ENCODE assay signal across 8 cellular contexts in genomic region chr3:100260685-100261480, GRCh38. TPM values are rescaled to one million over a fixed set of nuclear protein-coding genes. Genes with fewer than 3 reads are reported as not detected.
DNase-seq lines count a peak whose midpoint lies in the region; ATAC-seq, FAIRE-seq and TF ChIP-seq lines count a peak whose summit lies in the region.

Gene TBC1D23, plus strand, starts transcription at chr3:100260992. Its CDS starts 27 bp downstream, at chr3:100261019.

- peak within 1 kb of the TSS; percentile 95 for H3K4me3 Mint-ChIP-seq in activated T-helper 2 cell treated with anti-CD3 and anti-CD28 coated beads, Interferon-gamma antibody, Interleukin-2, Interleukin-4, amounts not matched to agents 10 μg/mL and 5 μg/mL and 100 μg/mL, durations not matched to agents 14 hours and 24 hours and 36 hours (ENCODE audit: low read depth)
- H3K4me3 Mint-ChIP-seq in naive thymus-derived CD4-positive, alpha-beta T cell, result peak within 1 kb of the TSS; percentile 90 to 100 (median 94)
- peak within 1 kb of the TSS; percentile 93 to 97 for H3K4me3 Mint-ChIP-seq in stimulated activated naive B cell treated with anti-CD40 and anti-IgM and Interleukin-4, amounts not matched to agents 10 μg/mL and 1 μg/mL and 100 μg/mL, for 72 hours

- H3K36me3 Mint-ChIP-seq in activated T-helper 2 cell treated with anti-CD3 and anti-CD28 coated beads, Interferon-gamma antibody, Interleukin-2, Interleukin-4, amounts not matched to agents 10 μg/mL and 5 μg/mL and 100 μg/mL, durations not matched to agents 14 hours and 24 hours and 36 hours (ENCODE audit: low read depth), result no peaks in the 10 kb centered on the region
- peaks cover 0 to 6% (median 0%) of the 10 kb centered on the region in 5 donors for H3K36me3 Mint-ChIP-seq in naive thymus-derived CD4-positive, alpha-beta T cell
- H3K36me3 Mint-ChIP-seq in stimulated activated naive B cell treated with anti-CD40 and anti-IgM and Interleukin-4, amounts not matched to agents 10 μg/mL and 1 μg/mL and 100 μg/mL, for 72 hours, result peaks cover 0 to 3% of the 10 kb centered on the region in 2 donors

- no peaks in the 10 kb centered on the region for H3K27me3 Mint-ChIP-seq in activated T-helper 2 cell treated with anti-CD3 and anti-CD28 coated beads, Interferon-gamma antibody, Interleukin-2, Interleukin-4, amounts not matched to agents 10 μg/mL and 5 μg/mL and 100 μg/mL, durations not matched to agents 14 hours and 24 hours and 36 hours (ENCODE audit: low read depth)
- H3K27me3 Mint-ChIP-seq in naive thymus-derived CD4-positive, alpha-beta T cell, result no peaks in the 10 kb centered on the region
- H3K27me3 Mint-ChIP-seq in stimulated activated naive B cell treated with anti-CD40 and anti-IgM and Interleukin-4, amounts not matched to agents 10 μg/mL and 1 μg/mL and 100 μg/mL, for 72 hours, result no peaks in the 10 kb centered on the region

- H3K9me3 ChIP-seq in RWPE2 (ENCODE audit: severe bottlenecking), result no peaks in the 10 kb centered on the region
- no peaks in the 10 kb centered on the region for H3K9me3 ChIP-seq in fibroblast of lung (ENCODE audit: control insufficient read depth, insufficient read depth, low read depth, low read length)
- no peaks in the 10 kb centered on the region for H3K9me3 ChIP-seq in naive thymus-derived CD4-positive, alpha-beta T cell (ENCODE audit: control insufficient read depth in 2 of 3, low read length in 3 of 3)

- POLR2A ChIA-PET in naive thymus-derived CD4-positive, alpha-beta T cell (lab: Charles Lee), result interaction anchor here (0.7 to 2.0 kb wide), 13 partner anchors 13 to 1464 kb away, joined by 3 to 14 read pairs (median 3); partner anchors contain the start of genes CEP97, CMSS1, DCBLD2 and LNP1

- no peaks in the 10 kb centered on the region for H3K9me3 Mint-ChIP-seq in activated T-helper 2 cell treated with anti-CD3 and anti-CD28 coated beads, Interferon-gamma antibody, Interleukin-2, Interleukin-4, amounts not matched to agents 10 μg/mL and 5 μg/mL and 100 μg/mL, durations not matched to agents 14 hours and 24 hours and 36 hours
- H3K9me3 Mint-ChIP-seq in naive thymus-derived CD4-positive, alpha-beta T cell, result no peaks in the 10 kb centered on the region
- H3K9me3 Mint-ChIP-seq in stimulated activated naive B cell treated with anti-CD40 and anti-IgM and Interleukin-4, amounts not matched to agents 10 μg/mL and 1 μg/mL and 100 μg/mL, for 72 hours, result no peaks in the 10 kb centered on the region

- DNase-seq in EL (peak; percentile 100), H54 (ENCODE audit: insufficient read length, low spot score) (peak; percentile 87), LoVo (ENCODE audit: low spot score) (peak; percentile 97), RWPE2 (ENCODE audit: low spot score) (peak; percentile 97), fibroblast of lung (ENCODE audit: low read depth in 2 of 2) (peak; percentile 100)
- DNase-seq in activated T-helper 2 cell treated with anti-CD3 and anti-CD28 coated beads, Interferon-gamma antibody, Interleukin-2, Interleukin-4, amounts not matched to agents 10 μg/mL and 5 μg/mL and 100 μg/mL, durations not matched to agents 14 hours and 24 hours and 36 hours (ENCODE audit: low spot score), result peak; percentile 98
- peak; percentile 89 to 98 (median 96) for DNase-seq in naive thymus-derived CD4-positive, alpha-beta T cell
- DNase-seq in stimulated activated naive B cell treated with anti-CD40 and anti-IgM and Interleukin-4, amounts not matched to agents 10 μg/mL and 1 μg/mL and 100 μg/mL, for 72 hours, result peak; percentile 99

- peak; percentile 94 for ATAC-seq in RWPE2 (ENCODE audit: low read depth)
- ATAC-seq in naive thymus-derived CD4-positive, alpha-beta T cell, result peak; percentile 99
- peak; percentile 99 to 100 for ATAC-seq in stimulated activated naive B cell treated with anti-CD40 and anti-IgM and Interleukin-4, amounts not matched to agents 10 μg/mL and 1 μg/mL and 100 μg/mL, for 72 hours (replicated peaks)

- H3K36me3 ChIP-seq in RWPE2 (ENCODE audit: low read depth) (no peaks in the 10 kb centered on the region), fibroblast of lung (ENCODE audit: control insufficient read depth, insufficient read depth, low read length) (no peaks in the 10 kb centered on the region)
- no peaks in the 10 kb centered on the region for H3K36me3 ChIP-seq in naive thymus-derived CD4-positive, alpha-beta T cell (ENCODE audit: control insufficient read depth in 2 of 3, insufficient read depth in 3 of 3, low read length in 3 of 3)

- peak within 1 kb of the TSS; percentile 88 for H3K4me2 ChIP-seq in fibroblast of lung (ENCODE audit: extremely low read depth, insufficient read depth, low read length)

- FAIRE-seq in H54 (lab: Jason Lieb, UNC), result peak; percentile 100

- intact Hi-C loops in activated T-helper 2 cell treated with anti-CD3 and anti-CD28 coated beads, Interferon-gamma antibody, Interleukin-2, Interleukin-4, amounts not matched to agents 10 μg/mL and 5 μg/mL and 100 μg/mL, durations not matched to agents 14 hours and 24 hours and 36 hours (cut with micrococcal nuclease), result loop anchor here (1.0 to 10.0 kb wide), 6 partner anchors 51 to 1424 kb away; partner anchors contain the start of genes CMSS1, LNP1, NIT2 and RPL24
- intact Hi-C loops in naive thymus-derived CD4-positive, alpha-beta T cell (cut with micrococcal nuclease), result loop anchor here (1.0 to 10.0 kb wide), 16 partner anchors 51 to 1738 kb away; partner anchors contain the start of genes CMSS1 (in 2 of the 2), CPOX (in 2 of the 2), DCBLD2 (in 2 of the 2) and LNP1 (in 2 of the 2)

- CTCF ChIA-PET in naive thymus-derived CD4-positive, alpha-beta T cell (lab: Charles Lee), result interaction anchor here (0.6 to 0.7 kb wide), 2 partner anchors 189 to 334 kb away, joined by 3 to 4 read pairs; no protein-coding TSS in a partner anchor

- H3K27me3 ChIP-seq in RWPE2 (ENCODE audit: insufficient read depth, poor library complexity, severe bottlenecking), result no peaks in the 10 kb centered on the region
- no peaks in the 10 kb centered on the region for H3K27me3 ChIP-seq in fibroblast of lung (ENCODE audit: control insufficient read depth, insufficient read depth, low read length)
- H3K27me3 ChIP-seq in naive thymus-derived CD4-positive, alpha-beta T cell (ENCODE audit: control insufficient read depth in 2 of 2, insufficient read depth in 2 of 2, low read length in 2 of 2), result no peaks in the 10 kb centered on the region

- H2AFZ ChIP-seq in fibroblast of lung (ENCODE audit: low read length), result peak within 1 kb of the TSS; percentile 76

- peak within 1 kb of the TSS; percentile 97 for H3K27ac Mint-ChIP-seq in activated T-helper 2 cell treated with anti-CD3 and anti-CD28 coated beads, Interferon-gamma antibody, Interleukin-2, Interleukin-4, amounts not matched to agents 10 μg/mL and 5 μg/mL and 100 μg/mL, durations not matched to agents 14 hours and 24 hours and 36 hours
- H3K27ac Mint-ChIP-seq in naive thymus-derived CD4-positive, alpha-beta T cell, result peak within 1 kb of the TSS; percentile 97 to 100 (median 99)
- peak within 1 kb of the TSS; percentile 100 for H3K27ac Mint-ChIP-seq in stimulated activated naive B cell treated with anti-CD40 and anti-IgM and Interleukin-4, amounts not matched to agents 10 μg/mL and 1 μg/mL and 100 μg/mL, for 72 hours

- H3K9ac ChIP-seq in fibroblast of lung (ENCODE audit: insufficient read depth, low read length), result peak within 1 kb of the TSS; percentile 98

- H3K4me1 Mint-ChIP-seq in activated T-helper 2 cell treated with anti-CD3 and anti-CD28 coated beads, Interferon-gamma antibody, Interleukin-2, Interleukin-4, amounts not matched to agents 10 μg/mL and 5 μg/mL and 100 μg/mL, durations not matched to agents 14 hours and 24 hours and 36 hours (ENCODE audit: low read depth), result peaks cover 40% of the 10 kb centered on the region
- peaks cover 37 to 75% (median 65%) of the 10 kb centered on the region in 7 donors for H3K4me1 Mint-ChIP-seq in naive thymus-derived CD4-positive, alpha-beta T cell
- H3K4me1 Mint-ChIP-seq in stimulated activated naive B cell treated with anti-CD40 and anti-IgM and Interleukin-4, amounts not matched to agents 10 μg/mL and 1 μg/mL and 100 μg/mL, for 72 hours, result peaks cover 27 to 48% of the 10 kb centered on the region in 2 donors

- peaks cover 41% of the 10 kb centered on the region for H3K4me1 ChIP-seq in RWPE2 (ENCODE audit: insufficient read depth, poor library complexity, severe bottlenecking)
- peaks cover 13% of the 10 kb centered on the region for H3K4me1 ChIP-seq in fibroblast of lung (ENCODE audit: control insufficient read depth, extremely low read depth, insufficient read depth, low read length)
- H3K4me1 ChIP-seq in naive thymus-derived CD4-positive, alpha-beta T cell (ENCODE audit: control insufficient read depth in 2 of 2, insufficient read depth in 2 of 2, low read length in 2 of 2), result peaks cover 10 to 20% of the 10 kb centered on the region in 2 donors

- H4K20me1 ChIP-seq in fibroblast of lung (ENCODE audit: control insufficient read depth, extremely low read depth, insufficient read depth, low read length), result no peaks in the 10 kb centered on the region

- peaks cover 49% of the 10 kb centered on the region for H3K79me2 ChIP-seq in fibroblast of lung (ENCODE audit: control insufficient read depth, insufficient read depth, low read length)

- H3K4me3 ChIP-seq in RWPE2 (ENCODE audit: severe bottlenecking), result peak within 1 kb of the TSS; percentile 84
- peak within 1 kb of the TSS; percentile 89 to 92 (median 90) for H3K4me3 ChIP-seq in fibroblast of lung (replicated peaks in 1 of 4; ENCODE audit: control extremely low read depth in 1 of 4, insufficient read depth in 1 of 4, low read depth in 3 of 4, low read length in 4 of 4)
- peak within 1 kb of the TSS; percentile 92 for H3K4me3 ChIP-seq in naive thymus-derived CD4-positive, alpha-beta T cell (ENCODE audit: low read length)

- TF ChIP-seq CTCF in RWPE2 (IDR thresholded peaks at IDR 0.05; ENCODE audit: poor library complexity, severe bottlenecking), result no peak
- no peak for TF ChIP-seq CTCF in fibroblast of lung (conservative IDR thresholded peaks at IDR 0.05 in 1 of 2, IDR thresholded peaks at IDR 0.05 in 1 of 2; ENCODE audit: low read depth in 1 of 2, low read length in 2 of 2)

- H3K27ac ChIP-seq in RWPE2 (ENCODE audit: poor library complexity, severe bottlenecking), result peak within 1 kb of the TSS; percentile 98
- peak within 1 kb of the TSS; percentile 99 for H3K27ac ChIP-seq in fibroblast of lung (ENCODE audit: insufficient read depth, low read length)
- H3K27ac ChIP-seq in naive thymus-derived CD4-positive, alpha-beta T cell (ENCODE audit: low read depth, low read length), result peak within 1 kb of the TSS; percentile 89

- peak; percentile 58 for TF ChIP-seq POLR2A in H54 (IDR thresholded peaks at IDR 0.05; ENCODE audit: low read depth, low read length)

RNA-seq across cellular contexts. Expression of gene TBC1D23, which starts in this region (rescaled TPM):
- total RNA-seq in activated T-helper 2 cell treated with anti-CD3 and anti-CD28 coated beads, Interferon-gamma antibody, Interleukin-2, Interleukin-4, amounts not matched to agents 10 μg/mL and 5 μg/mL and 100 μg/mL, durations not matched to agents 14 hours and 24 hours and 36 hours, result 18.6 and 18.7 TPM in 2 replicates
- total RNA-seq in fibroblast of lung, result 80.1 and 121 TPM in 2 replicates
- polyA plus RNA-seq in fibroblast of lung, result 54.9 and 55.7 TPM in 2 replicates
- 33.9 and 35.2 TPM in 2 replicates for polyA plus RNA-seq in fibroblast of lung (2012)
- 8.2 and 12.6 TPM in 2 replicates for polyA minus RNA-seq in fibroblast of lung (ENCODE audit: low replicate concordance)
- total RNA-seq in naive thymus-derived CD4-positive, alpha-beta T cell, result 10 to 100 TPM; 30.8 to 42.4 (median 33.9) TPM
- polyA plus RNA-seq in naive thymus-derived CD4-positive, alpha-beta T cell, result 10 to 100 TPM; 14.0 to 17.5 TPM

Comparison
In these comparisons a context has a peak if more than half of its experiments do, and no peak if none do; other contexts are left out.
1. Peak in every context shown above with its lines: DNase-seq, ATAC-seq, H3K4me3 ChIP-seq and H3K27ac ChIP-seq.